ENCODE assay signal across 22 cellular contexts in genomic region chr12:93113317-93114006, GRCh38.
A peak's percentile ranks its signal among the peaks of the same experiment; 100 is the strongest.
DNase-seq lines count a peak whose midpoint lies in the region; ATAC-seq and TF ChIP-seq lines count a peak whose summit lies in the region.
"Had no signal": no experiment of that assay in that cellular context is flagged by ENCODE, and none has a peak within 500 bp of the region (broad histone marks: within the 10 kb centered on the region; RNA-seq: fewer than 3 reads in every experiment).

No MANE protein-coding gene starts in this region.

- no peaks in the 10 kb centered on the region for H3K9me3 ChIP-seq in right cardiac atrium (ENCODE audit: control insufficient read depth, low read length)
- no peaks in the 10 kb centered on the region for H3K9me3 ChIP-seq in tibial artery
- H3K9me3 ChIP-seq: vagina had no signal

- H3K9me3 Mint-ChIP-seq in activated T-cell treated with anti-CD3 and anti-CD28 coated beads, Interleukin-2, amount 50 U/mL, for 72 hours: peaks cover 0 to 7% of the 10 kb centered on the region in 2 donors
- H3K9me3 Mint-ChIP-seq: GM23338, neural crest cell had no signal

- ATAC-seq in activated T-cell treated with anti-CD3 and anti-CD28 coated beads, Interleukin-2, amount 50 U/mL, for 72 hours (replicated peaks in 1 of 2): no peak
- peak; percentile 77 to 86 for ATAC-seq in right cardiac atrium
- ATAC-seq: GM23338, left lobe of liver, sciatic nerve, T-helper 17 cell had no signal

- H3K36me3 Mint-ChIP-seq in activated T-cell treated with anti-CD3 and anti-CD28 coated beads, Interleukin-2, amount 50 U/mL, for 72 hours (ENCODE audit: insufficient read depth in 2 of 2): peaks cover 2 to 4% of the 10 kb centered on the region in 2 donors
- H3K36me3 Mint-ChIP-seq: activated naive CD8-positive, alpha-beta T cell had no signal

- no peak overlapping the region for H3K4me3 Mint-ChIP-seq in activated T-cell treated with anti-CD3 and anti-CD28 coated beads, Interleukin-2, amount 50 U/mL, for 72 hours
- H3K4me3 Mint-ChIP-seq: activated naive CD8-positive, alpha-beta T cell; GM23338; neural crest cell; T-helper 17 cell had no signal

- intact Hi-C loops in right cardiac atrium (cut with DNase I): no loop called here
- intact Hi-C loops in tibial artery (cut with DNase I; ENCODE audit: low total_unique reads): no loop called here

- H3K27me3 ChIP-seq in right cardiac atrium (ENCODE audit: control insufficient read depth, insufficient read depth) (no peaks in the 10 kb centered on the region), tibial artery (no peaks in the 10 kb centered on the region)
- H3K27me3 ChIP-seq: vagina had no signal

- TF ChIP-seq CTCF in coronary artery (IDR thresholded peaks at IDR 0.05) (no peak), tibial artery (IDR thresholded peaks at IDR 0.05) (no peak)

- DNase-seq in activated T-cell treated with anti-CD3 and anti-CD28 coated beads, Interleukin-2, amount 50 U/mL, for 72 hours: no peak
- no peak for DNase-seq in activated T-cell treated with anti-CD3 and anti-CD28 coated beads, Interleukin-2, amount 50 U/mL, for 1 hour
- DNase-seq in coronary artery (ENCODE audit: low spot score) (no peak), right cardiac atrium (no peak), tibial artery (no peak), NCI-H774 (lab: John Stamatoyannopoulos, UW) (no peak), NCI-H1092 treated with DMSO at 0.1 percent for 48 hours (lab: John Stamatoyannopoulos, UW) (no peak), NCI-H2171 (lab: John Stamatoyannopoulos, UW) (no peak)
- DNase-seq: ACHN; activated CD4-positive, alpha-beta T cell treated with anti-CD3 and anti-CD28 coated beads for 1 hour; activated T-cell treated with anti-CD3 and anti-CD28 coated beads for 4 hours; caudate nucleus; NCI-H1417 treated with DMSO at 0.1 percent for 48 hours; NCI-H446 treated with DMSO at 0.1 percent for 48 hours; stimulated activated naive CD4-positive, alpha-beta T cell; T-helper 17 cell had no signal

- peak overlapping the region; percentile 2 for H3K27ac Mint-ChIP-seq in activated T-cell treated with anti-CD3 and anti-CD28 coated beads, Interleukin-2, amount 50 U/mL, for 72 hours
- H3K27ac Mint-ChIP-seq: activated naive CD8-positive, alpha-beta T cell; GM23338; T-helper 17 cell had no signal

- H3K36me3 ChIP-seq in tibial artery: no peaks in the 10 kb centered on the region
- H3K36me3 ChIP-seq: vagina had no signal

- no peaks in the 10 kb centered on the region for H3K27me3 Mint-ChIP-seq in activated T-cell treated with anti-CD3 and anti-CD28 coated beads, Interleukin-2, amount 50 U/mL, for 72 hours (ENCODE audit: low read depth)
- H3K27me3 Mint-ChIP-seq: activated naive CD8-positive, alpha-beta T cell had no signal

- WGBS in right cardiac atrium: 44% methylated on average over 2 of the region's 2 CpGs

- H3K4me3 ChIP-seq in coronary artery: no peak overlapping the region
- H3K4me3 ChIP-seq in right cardiac atrium (ENCODE audit: low read length): no peak overlapping the region
- H3K4me3 ChIP-seq in tibial artery: no peak overlapping the region
- H3K4me3 ChIP-seq: GM23338, vagina had no signal

- H3K27ac ChIP-seq in coronary artery (peak overlapping the region; percentile 48 to 52), right cardiac atrium (ENCODE audit: low read length) (peak overlapping the region; percentile 48), tibial artery (peak overlapping the region; percentile 34 to 42)
- H3K27ac ChIP-seq: vagina had no signal

- peaks cover 18% of the 10 kb centered on the region for H3K4me1 Mint-ChIP-seq in activated T-cell treated with anti-CD3 and anti-CD28 coated beads, Interleukin-2, amount 50 U/mL, for 72 hours (ENCODE audit: low read depth)
- H3K4me1 Mint-ChIP-seq: GM23338 had no signal

- H3K4me1 ChIP-seq in right cardiac atrium (ENCODE audit: control insufficient read depth, insufficient read depth, low read length): peaks cover 8% of the 10 kb centered on the region
- peaks cover 0 to 39% (median 13%) of the 10 kb centered on the region in 4 donors for H3K4me1 ChIP-seq in tibial artery

Comparison
In these comparisons a context has a peak if more than half of its experiments do, and no peak if none do; other contexts are left out.
1. ATAC-seq: peak in right cardiac atrium (2 of 2); none in activated T-cell treated with anti-CD3 and anti-CD28 coated beads, Interleukin-2, amount 50 U/mL, for 72 hours (0 of 2).
2. Peak in every context shown above with its lines, with median percentiles within 50 percentile points of each other: H3K27ac ChIP-seq.